1 cellular context compared by ENCODE assay signal in the genomic region with DNA sequence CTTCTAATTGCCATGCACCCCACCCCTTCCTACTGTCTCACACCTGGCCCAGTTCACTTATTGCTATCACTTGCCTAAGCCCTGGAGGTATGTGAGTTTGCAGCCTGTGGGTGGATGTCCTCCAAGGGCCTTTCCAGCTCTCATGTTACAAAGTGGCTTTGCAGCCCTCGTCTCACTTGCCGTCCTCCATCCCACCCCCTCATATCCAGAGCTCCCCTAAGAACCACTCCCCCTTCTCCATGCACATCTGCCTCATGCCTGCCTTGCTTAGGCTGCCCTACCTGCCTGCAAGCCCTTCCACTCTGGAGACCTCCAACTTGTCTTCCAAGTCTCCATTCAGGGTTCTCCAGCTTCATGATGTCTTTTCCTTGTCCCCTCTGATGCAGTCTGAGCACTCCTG.
TF ChIP-seq lines count a peak whose summit lies in the region.

No MANE protein-coding gene starts in this region.

TF ChIP-seq in IMR-90, 13 proteins besides CTCF, POLR2A, EP300 and RAD21:
- TF ChIP-seq USF2 (IDR thresholded peaks at IDR 0.05; ENCODE audit: low read depth, low read length): no peak
- TF ChIP-seq NFE2L2 (IDR thresholded peaks at IDR 0.05; ENCODE audit: low read depth, low read length): no peak
- TF ChIP-seq MAFK (IDR thresholded peaks at IDR 0.05; ENCODE audit: low read depth, low read length): no peak
- no peak for TF ChIP-seq RCOR1 (IDR thresholded peaks at IDR 0.05; ENCODE audit: insufficient replicate concordance, low read length)
- TF ChIP-seq CHD1 (IDR thresholded peaks at IDR 0.05; ENCODE audit: low read depth, low read length): no peak
- no peak for TF ChIP-seq RFX5 (IDR thresholded peaks at IDR 0.05; ENCODE audit: low read depth, low read length)
- TF ChIP-seq FOS (IDR thresholded peaks at IDR 0.05; ENCODE audit: low read depth, low read length): no peak
- TF ChIP-seq CEBPB (IDR thresholded peaks at IDR 0.05; ENCODE audit: low read depth, low read length): no peak
- TF ChIP-seq MXI1 (IDR thresholded peaks at IDR 0.05; ENCODE audit: borderline replicate concordance, low read depth, low read length): no peak
- TF ChIP-seq, protein P1, sequence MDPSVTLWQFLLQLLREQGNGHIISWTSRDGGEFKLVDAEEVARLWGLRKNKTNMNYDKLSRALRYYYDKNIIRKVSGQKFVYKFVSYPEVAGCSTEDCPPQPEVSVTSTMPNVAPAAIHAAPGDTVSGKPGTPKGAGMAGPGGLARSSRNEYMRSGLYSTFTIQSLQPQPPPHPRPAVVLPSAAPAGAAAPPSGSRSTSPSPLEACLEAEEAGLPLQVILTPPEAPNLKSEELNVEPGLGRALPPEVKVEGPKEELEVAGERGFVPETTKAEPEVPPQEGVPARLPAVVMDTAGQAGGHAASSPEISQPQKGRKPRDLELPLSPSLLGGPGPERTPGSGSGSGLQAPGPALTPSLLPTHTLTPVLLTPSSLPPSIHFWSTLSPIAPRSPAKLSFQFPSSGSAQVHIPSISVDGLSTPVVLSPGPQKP (IDR thresholded peaks at IDR 0.05; ENCODE audit: borderline replicate concordance, low read depth, low read length): no peak
- no peak for TF ChIP-seq SMC3 (IDR thresholded peaks at IDR 0.05; ENCODE audit: low read depth, low read length)
- no peak for TF ChIP-seq MAZ (IDR thresholded peaks at IDR 0.05; ENCODE audit: borderline replicate concordance, low read depth, low read length)
- TF ChIP-seq BHLHE40 (IDR thresholded peaks at IDR 0.05; ENCODE audit: low read depth, low read length): no peak
